In the genomic region with DNA sequence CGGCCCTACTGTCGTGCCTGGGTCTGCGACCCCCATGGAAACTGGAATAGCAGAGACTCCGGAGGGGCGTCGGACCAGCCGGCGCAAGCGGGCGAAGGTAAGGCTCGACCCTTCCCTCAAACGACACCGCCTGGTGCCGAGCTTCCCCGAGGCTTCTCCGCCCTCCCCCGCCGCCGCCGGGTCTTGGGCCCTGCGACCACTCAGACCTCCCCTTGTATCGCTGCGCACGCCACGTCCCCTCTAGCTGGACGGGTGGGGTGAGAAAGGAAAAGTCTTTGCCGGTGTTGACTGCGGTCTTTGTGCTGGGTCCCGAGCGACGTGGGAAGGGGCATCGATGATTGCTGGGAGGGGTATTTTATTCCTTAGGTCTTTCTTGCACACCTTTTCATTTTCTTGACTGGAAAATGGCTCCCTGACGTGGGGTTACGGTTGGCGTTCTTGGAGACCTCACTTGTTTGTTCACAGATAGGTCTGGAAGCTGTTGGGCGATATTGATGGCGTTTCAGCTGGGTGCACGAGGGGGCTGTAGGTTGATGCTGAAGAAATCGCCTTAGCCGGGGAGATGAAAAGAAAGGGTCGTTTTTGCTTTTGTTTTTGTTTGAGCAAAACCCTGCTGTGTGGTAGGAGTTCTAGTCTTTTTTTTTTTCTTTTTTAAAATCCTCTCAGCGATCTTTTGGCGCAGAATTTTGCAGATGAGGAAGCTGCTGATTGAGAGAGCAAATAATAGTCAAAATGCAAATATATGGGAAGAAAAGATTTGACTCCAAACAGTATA, we compare ENCODE assay signal across 8 cellular contexts. TPM values are rescaled to one million over a fixed set of nuclear protein-coding genes. Genes with fewer than 3 reads are reported as not detected.
DNase-seq lines count a peak whose midpoint lies in the region; ATAC-seq and TF ChIP-seq lines count a peak whose summit lies in the region.

No MANE protein-coding gene starts in this region.

- peaks cover 46% of the 10 kb centered on the region for H4K20me1 ChIP-seq in osteoblast (ENCODE audit: insufficient read depth, low read length)

- H3K9me3 ChIP-seq in osteoblast (ENCODE audit: low read depth, low read length): no peaks in the 10 kb centered on the region

- H3K36me3 Mint-ChIP-seq in activated naive CD4-positive, alpha-beta T cell treated with anti-CD3 and anti-CD28 coated beads for 36 hours (ENCODE audit: low read depth): peaks cover 9% of the 10 kb centered on the region

- peak overlapping the region; percentile 96 for H3K4me2 ChIP-seq in osteoblast (ENCODE audit: insufficient read depth, low read length)

- H2AFZ ChIP-seq in osteoblast (ENCODE audit: low read length): peak overlapping the region; percentile 93

- CTCF ChIA-PET in activated naive CD4-positive, alpha-beta T cell treated with anti-CD3 and anti-CD28 coated beads for 36 hours (lab: Charles Lee): interaction anchor here (0.6 kb wide), 1 partner anchor 165 kb away, joined by 4 read pairs; no protein-coding TSS in a partner anchor

- H3K27me3 ChIP-seq in osteoblast (ENCODE audit: insufficient read depth, low read length): no peaks in the 10 kb centered on the region

- peak; percentile 2 to 15 for ATAC-seq in activated CD4-positive, CD25-positive, alpha-beta regulatory T cell treated with anti-CD3 and anti-CD28 coated beads, Interleukin-2, amount 50 U/mL, for 24 hours
- ATAC-seq in HG02970 (IDR thresholded peaks at IDR 0.05; ENCODE audit: low FRiP score, unreplicated experiment): peak; percentile 22

- peaks cover 5% of the 10 kb centered on the region for H3K9me3 Mint-ChIP-seq in activated naive CD4-positive, alpha-beta T cell treated with anti-CD3 and anti-CD28 coated beads for 36 hours

- no peak for DNase-seq in activated CD4-positive, CD25-positive, alpha-beta regulatory T cell (lab: John Stamatoyannopoulos, UW)
- DNase-seq in NCI-H82 treated with DMSO at 0.1 percent for 48 hours (lab: John Stamatoyannopoulos, UW; ENCODE audit: unreplicated experiment) (peak; percentile 61), glomerular visceral epithelial cell (ENCODE audit: extremely low spot score) (peak; percentile 33), osteoblast (ENCODE audit: insufficient read length, low spot score, missing footprints) (peak; percentile 85), A172 (ENCODE audit: low spot score) (no peak)
- DNase-seq in activated naive CD4-positive, alpha-beta T cell treated with anti-CD3 and anti-CD28 coated beads for 36 hours: peak; percentile 31

- H3K4me3 ChIP-seq in osteoblast (ENCODE audit: insufficient read depth, low read length): peak overlapping the region; percentile 99

- intact Hi-C loops in activated naive CD4-positive, alpha-beta T cell treated with anti-CD3 and anti-CD28 coated beads for 36 hours (cut with micrococcal nuclease): loop anchor here (1.0 to 10.0 kb wide), 4 partner anchors 147 to 568 kb away; a partner anchor contains a TSS

- TF ChIP-seq CTCF in osteoblast (IDR thresholded peaks at IDR 0.05; ENCODE audit: extremely low read depth, low read depth, low read length): no peak

- peak overlapping the region; percentile 89 for H3K27ac ChIP-seq in osteoblast (ENCODE audit: low read depth, low read length)

- H3K79me2 ChIP-seq in osteoblast (ENCODE audit: insufficient read depth, low read length): peaks cover 61% of the 10 kb centered on the region

- H3K4me3 Mint-ChIP-seq in activated naive CD4-positive, alpha-beta T cell treated with anti-CD3 and anti-CD28 coated beads for 36 hours: peak overlapping the region; percentile 81

- no peaks in the 10 kb centered on the region for H3K27me3 Mint-ChIP-seq in activated naive CD4-positive, alpha-beta T cell treated with anti-CD3 and anti-CD28 coated beads for 36 hours (ENCODE audit: low read depth)

- H3K4me1 Mint-ChIP-seq in activated naive CD4-positive, alpha-beta T cell treated with anti-CD3 and anti-CD28 coated beads for 36 hours (ENCODE audit: low read depth): peaks cover 47% of the 10 kb centered on the region

- peaks cover 9% of the 10 kb centered on the region for H3K4me1 ChIP-seq in osteoblast (ENCODE audit: insufficient read depth, low read length)

- H3K27ac Mint-ChIP-seq in activated naive CD4-positive, alpha-beta T cell treated with anti-CD3 and anti-CD28 coated beads for 36 hours: peak overlapping the region; percentile 38

- H3K36me3 ChIP-seq in osteoblast (ENCODE audit: insufficient read depth, low read length): no peaks in the 10 kb centered on the region

RNA-seq across cellular contexts. Expression of a gene that starts 0.8 kb away (rescaled TPM):
- total RNA-seq in activated naive CD4-positive, alpha-beta T cell treated with anti-CD3 and anti-CD28 coated beads for 36 hours: 10 to 100 TPM; 59.7 to 62.6 TPM
- 101 and 103 TPM in 2 replicates for total RNA-seq in osteoblast
- total RNA-seq in A172 (2014; rRNA removed; shearing (Covaris generic)): 245 and 327 TPM in 2 replicates

RNA-seq across cellular contexts. Expression of a gene that starts 4.4 kb away (rescaled TPM):
- not detected for total RNA-seq in activated naive CD4-positive, alpha-beta T cell treated with anti-CD3 and anti-CD28 coated beads for 36 hours
- total RNA-seq in osteoblast: not detected in 2 replicates
- total RNA-seq in A172 (2014; rRNA removed; shearing (Covaris generic)): not detected in 2 replicates

RNA-seq across cellular contexts. Expression of a gene that starts 47.4 kb away (rescaled TPM):
- not detected for total RNA-seq in activated naive CD4-positive, alpha-beta T cell treated with anti-CD3 and anti-CD28 coated beads for 36 hours
- total RNA-seq in osteoblast: under 0.01 TPM in 1 of 2 replicates, not detected in the other
- not detected in 2 replicates for total RNA-seq in A172 (2014; rRNA removed; shearing (Covaris generic))

Comparison
In these comparisons a context has a peak if more than half of its experiments do, and no peak if none do; other contexts are left out.
1. DNase-seq: peak in NCI-H82 treated with DMSO at 0.1 percent for 48 hours (single experiment), activated naive CD4-positive, alpha-beta T cell treated with anti-CD3 and anti-CD28 coated beads for 36 hours (single experiment), glomerular visceral epithelial cell (single experiment) and osteoblast (single experiment); none in activated CD4-positive, CD25-positive, alpha-beta regulatory T cell (0 of 4) and A172 (single experiment).